ENCODE assay signal across 8 cellular contexts in the genomic region with DNA sequence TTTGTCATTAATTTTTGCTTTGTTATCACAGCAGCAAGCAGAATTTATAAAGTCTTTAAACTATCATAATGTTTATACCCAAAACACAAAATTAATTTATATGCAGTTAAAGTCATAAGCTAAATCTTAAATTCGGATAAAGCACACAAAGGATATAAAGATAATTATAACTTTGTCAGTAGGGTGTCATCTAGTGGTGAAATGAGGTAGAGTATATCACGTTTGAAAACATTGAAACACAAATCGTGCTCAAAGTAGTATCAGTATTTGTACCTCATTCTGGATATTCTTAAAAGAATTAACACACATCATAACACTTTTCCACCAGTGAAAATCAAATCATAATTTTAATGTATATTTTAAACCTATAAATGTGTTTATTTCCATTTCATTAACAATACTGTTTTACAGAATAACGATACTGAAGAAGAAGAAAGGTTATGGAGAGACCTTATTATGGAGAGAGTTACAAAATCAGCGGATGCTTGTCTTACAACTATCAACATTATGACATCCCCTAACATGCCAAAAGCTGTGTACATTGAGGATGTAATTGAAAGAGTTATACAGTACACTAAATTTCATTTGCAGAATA.
DNase-seq lines count a peak whose midpoint lies in the region; ATAC-seq, FAIRE-seq and TF ChIP-seq lines count a peak whose summit lies in the region.

No MANE protein-coding gene starts in this region.

- ATAC-seq in pancreas (peak in 3 of 4 donors; percentile 69 to 75 (median 69)), GM19324 (IDR thresholded peaks at IDR 0.05; ENCODE audit: low FRiP score, unreplicated experiment) (no peak)

- intact Hi-C loops in pancreas (cut with DNase I) (loop anchor here in 2 of 3 donors (10.0 kb wide), 1 partner anchor 271 kb away; no protein-coding TSS in a partner anchor), posterior vena cava (cut with DNase I) (no loop called here)

- no peak overlapping the region for H3K4me3 ChIP-seq in endodermal cell (ENCODE audit: low read length)
- no peak overlapping the region for H3K4me3 ChIP-seq in pancreas

- H3K9ac ChIP-seq in endodermal cell (ENCODE audit: extremely low read depth, low read length, poor library complexity, severe bottlenecking), result no peak overlapping the region

- H3K27me3 ChIP-seq in endodermal cell (ENCODE audit: control insufficient read depth, insufficient read depth, low read length, poor library complexity, severe bottlenecking) (no peaks in the 10 kb centered on the region), pancreas (no peaks in the 10 kb centered on the region)

- no peak overlapping the region for H3K27ac Mint-ChIP-seq in endodermal cell

- H3K4me1 Mint-ChIP-seq in endodermal cell, result peaks cover 13% of the 10 kb centered on the region

- H3K36me3 ChIP-seq in endodermal cell (ENCODE audit: control insufficient read depth, insufficient read depth, low read length) (peaks cover 75% of the 10 kb centered on the region), pancreas (peaks cover 0 to 55% (median 18%) of the 10 kb centered on the region in 3 donors)

- H3K9me3 ChIP-seq in endodermal cell (ENCODE audit: control insufficient read depth, low read length) (no peaks in the 10 kb centered on the region), pancreas (no peaks in the 10 kb centered on the region)

- no peak overlapping the region for H3K4me3 Mint-ChIP-seq in endodermal cell

- no peaks in the 10 kb centered on the region for H3K27me3 Mint-ChIP-seq in endodermal cell (ENCODE audit: insufficient read depth)

- DNase-seq in AG08395 (ENCODE audit: low spot score) (peak; percentile 21), NCI-H774 (lab: John Stamatoyannopoulos, UW) (peak; percentile 10), endodermal cell (no peak), pancreas (no peak), posterior vena cava (ENCODE audit: low spot score) (no peak)
- DNase-seq in stimulated activated CD4-positive, alpha-beta T cell treated with anti-CD3 and anti-CD28 coated beads, Interleukin-12 subunit alpha, Interleukin-12 subunit beta, amount 100 ng/mL, for 4 hours, result no peak

- H3K4me1 ChIP-seq in endodermal cell (ENCODE audit: control insufficient read depth, insufficient read depth, low read length) (peaks cover 8% of the 10 kb centered on the region), pancreas (no peaks in the 10 kb centered on the region)

- peak; percentile 89 for FAIRE-seq in pancreas (lab: Jason Lieb, UNC)

- H3K9me3 Mint-ChIP-seq in endodermal cell, result no peaks in the 10 kb centered on the region

- TF ChIP-seq CTCF in GM12873 (IDR thresholded peaks at IDR 0.05; ENCODE audit: insufficient read depth, low read depth, low read length, missing control alignments), result peak; percentile 55
- TF ChIP-seq CTCF in endodermal cell (conservative IDR thresholded peaks at IDR 0.05), result peak; percentile 74
- peak in 3 of 4 donors; percentile 31 to 66 (median 41) for TF ChIP-seq CTCF in pancreas (IDR thresholded peaks at IDR 0.05)

- peaks cover 42% of the 10 kb centered on the region for H3K36me3 Mint-ChIP-seq in endodermal cell (ENCODE audit: low read depth)

- H3K27ac ChIP-seq in endodermal cell (ENCODE audit: low read depth, low read length) (no peak overlapping the region), pancreas (no peak overlapping the region)

- WGBS in endodermal cell (ENCODE audit: insufficient coverage in 1 of 2, insufficient read length in 1 of 2), 2 experiments, result 87% methylated on average over 3 of the region's 5 CpGs; no CpG with 5 or more reads in 1 of the 2 experiments
- WGBS in pancreas, 2 donors, result 46% methylated on average over 5 of the region's 5 CpGs

Comparison
In these comparisons a context has a peak if more than half of its experiments do, and no peak if none do; other contexts are left out.
1. DNase-seq: peak in AG08395 (single experiment) and NCI-H774 (single experiment); none in endodermal cell (single experiment), pancreas (0 of 6), stimulated activated CD4-positive, alpha-beta T cell treated with anti-CD3 and anti-CD28 coated beads, Interleukin-12 subunit alpha, Interleukin-12 subunit beta, amount 100 ng/mL, for 4 hours (single experiment) and posterior vena cava (single experiment).
2. intact Hi-C loops: an anchor here in pancreas (10.0 kb wide); none called in posterior vena cava.
3. Peak in every context shown above with its lines, with median percentiles within 50 percentile points of each other: CTCF ChIP-seq.